ENCODE assay signal across 22 cellular contexts in genomic region chr3:16463914-16464313, GRCh38. TPM values are rescaled to one million over a fixed set of nuclear protein-coding genes. Genes with fewer than 3 reads are reported as not detected.
DNase-seq lines count a peak whose midpoint lies in the region; ATAC-seq and TF ChIP-seq lines count a peak whose summit lies in the region.
"Had no signal": no experiment of that assay in that cellular context is flagged by ENCODE, and none has a peak within 500 bp of the region (broad histone marks: within the 10 kb centered on the region; RNA-seq: fewer than 3 reads in every experiment).

No MANE protein-coding gene starts in this region.

- peaks cover 84% of the 10 kb centered on the region for H3K79me2 ChIP-seq in Loucy (ENCODE audit: insufficient read depth, low read length)

- H3K9ac ChIP-seq in Loucy (ENCODE audit: low read depth, low read length, poor library complexity, severe bottlenecking) (no peak overlapping the region), subcutaneous abdominal adipose tissue (ENCODE audit: low read length in 5 of 5) (peak overlapping the region in 1 of 5 donors; percentile 4)

- H2AFZ ChIP-seq in Loucy (ENCODE audit: low read length) = no peak overlapping the region

- H4K20me1 ChIP-seq in Loucy (ENCODE audit: insufficient read depth, low read length, poor library complexity, severe bottlenecking) = peaks cover 8% of the 10 kb centered on the region

- H3K36me3 ChIP-seq in Loucy (ENCODE audit: insufficient read depth, low read length) = peaks cover 40% of the 10 kb centered on the region; the same call in 1 of the 2 replicates
- H3K36me3 ChIP-seq in subcutaneous abdominal adipose tissue (ENCODE audit: control insufficient read depth in 5 of 5, insufficient read depth in 5 of 5, low read length in 5 of 5) = peaks cover 0 to 13% (median 3%) of the 10 kb centered on the region in 5 donors
- H3K36me3 ChIP-seq: gastrocnemius medialis, Peyer's patch, WERI-Rb-1 had no signal

- H3K4me3 ChIP-seq in Loucy (ENCODE audit: low read length, poor library complexity, severe bottlenecking) (no peak overlapping the region), fibroblast of pulmonary artery (replicated peaks; ENCODE audit: low read depth, low read length) (no peak overlapping the region), subcutaneous abdominal adipose tissue (ENCODE audit: low read depth in 1 of 5, low read length in 5 of 5) (no peak overlapping the region)
- H3K4me3 ChIP-seq: gastrocnemius medialis, Peyer's patch, spleen had no signal

- TF ChIP-seq CTCF in Loucy (conservative IDR thresholded peaks at IDR 0.05; ENCODE audit: low read length) = no peak
- no peak for TF ChIP-seq CTCF in fibroblast of pulmonary artery (IDR thresholded peaks at IDR 0.05; ENCODE audit: low read length, missing control alignments)

- no peaks in the 10 kb centered on the region for H3K27me3 Mint-ChIP-seq in activated naive CD8-positive, alpha-beta T cell treated with anti-CD3 and anti-CD28 coated beads, Interleukin-2, amount 10 ng/mL, durations not matched to agents 7 days and 5 days
- no peaks in the 10 kb centered on the region for H3K27me3 Mint-ChIP-seq in activated naive CD8-positive, alpha-beta T cell treated with anti-CD3 and anti-CD28 coated beads for 36 hours

- no peaks in the 10 kb centered on the region for H3K9me2 ChIP-seq in Loucy (replicated peaks; ENCODE audit: low read depth, low read length)

- H3K27ac Mint-ChIP-seq in activated naive CD8-positive, alpha-beta T cell treated with anti-CD3 and anti-CD28 coated beads, Interleukin-2, amount 10 ng/mL, durations not matched to agents 7 days and 5 days = peak overlapping the region; percentile 54
- no peak overlapping the region for H3K27ac Mint-ChIP-seq in activated naive CD8-positive, alpha-beta T cell treated with anti-CD3 and anti-CD28 coated beads for 36 hours

- no peak for ATAC-seq in activated naive CD8-positive, alpha-beta T cell treated with anti-CD3 and anti-CD28 coated beads, Interleukin-2, amount 10 ng/mL, durations not matched to agents 7 days and 5 days (ENCODE audit: low read depth)
- ATAC-seq in GM21528 (IDR thresholded peaks at IDR 0.05; ENCODE audit: low FRiP score, unreplicated experiment) = no peak
- ATAC-seq: gastrocnemius medialis had no signal

- H3K4me1 Mint-ChIP-seq in activated naive CD8-positive, alpha-beta T cell treated with anti-CD3 and anti-CD28 coated beads, Interleukin-2, amount 10 ng/mL, durations not matched to agents 7 days and 5 days = peaks cover 49% of the 10 kb centered on the region
- peaks cover 49% of the 10 kb centered on the region for H3K4me1 Mint-ChIP-seq in activated naive CD8-positive, alpha-beta T cell treated with anti-CD3 and anti-CD28 coated beads for 36 hours

- H3K4me3 Mint-ChIP-seq in activated naive CD8-positive, alpha-beta T cell treated with anti-CD3 and anti-CD28 coated beads, Interleukin-2, amount 10 ng/mL, durations not matched to agents 7 days and 5 days = peak overlapping the region; percentile 2
- H3K4me3 Mint-ChIP-seq in activated naive CD8-positive, alpha-beta T cell treated with anti-CD3 and anti-CD28 coated beads for 36 hours = no peak overlapping the region

- H3F3A ChIP-seq in Loucy (ENCODE audit: low read depth) = no peaks in the 10 kb centered on the region; the same call in 1 of the 2 replicates

- peaks cover 63% of the 10 kb centered on the region for H3K4me1 ChIP-seq in Loucy (ENCODE audit: insufficient read depth, low read length, poor library complexity, severe bottlenecking)
- peaks cover 2 to 33% (median 16%) of the 10 kb centered on the region in 5 donors for H3K4me1 ChIP-seq in subcutaneous abdominal adipose tissue (ENCODE audit: control insufficient read depth in 5 of 5, insufficient read depth in 5 of 5, low read length in 5 of 5)

- no peak for DNase-seq in activated naive CD8-positive, alpha-beta T cell treated with anti-CD3 and anti-CD28 coated beads, Interleukin-2, amount 10 ng/mL, durations not matched to agents 7 days and 5 days
- no peak for DNase-seq in activated naive CD8-positive, alpha-beta T cell treated with anti-CD3 and anti-CD28 coated beads for 36 hours
- DNase-seq in fibroblast of pulmonary artery (ENCODE audit: low read depth) (peak; percentile 39), foreskin melanocyte (no peak)
- no peak for DNase-seq in stimulated activated CD4-positive, alpha-beta T cell treated with anti-CD3 and anti-CD28 coated beads, Interleukin-12 subunit alpha, Interleukin-12 subunit beta, amount 100 ng/mL, for 4 hours
- DNase-seq: activated CD4-positive, alpha-beta T cell treated with anti-CD3 and anti-CD28 coated beads, Interleukin-2, amount 50 U/mL, for 48 hours; activated gamma-delta T cell treated with Interleukin-2 at 50 U/mL for 16 hours; activated T-cell treated with anti-CD3 and anti-CD28 coated beads for 4 hours; DMS 273 treated with DMSO at 0.1 percent for 48 hours; effector CD4-positive, alpha-beta T cell; erythroblast; gastrocnemius medialis; mammary epithelial cell; NCI-H1417; NCI-H2107; Peyer's patch; spleen; WERI-Rb-1 had no signal

- peak overlapping the region; percentile 52 for H3K27ac ChIP-seq in subcutaneous abdominal adipose tissue (ENCODE audit: low read depth, low read length)
- H3K27ac ChIP-seq: C4-2B, Peyer's patch, WERI-Rb-1 had no signal

- peak overlapping the region; percentile 18 for H3K4me2 ChIP-seq in Loucy (ENCODE audit: low read depth, low read length, poor library complexity, severe bottlenecking)

- H3K9me3 ChIP-seq in Loucy (ENCODE audit: insufficient read depth, low read depth, low read length) (no peaks in the 10 kb centered on the region), subcutaneous abdominal adipose tissue (ENCODE audit: control insufficient read depth in 5 of 5, low read length in 5 of 5) (no peaks in the 10 kb centered on the region)
- H3K9me3 ChIP-seq: gastrocnemius medialis, Peyer's patch, spleen had no signal

- peaks cover 34% of the 10 kb centered on the region for H3K36me3 Mint-ChIP-seq in activated naive CD8-positive, alpha-beta T cell treated with anti-CD3 and anti-CD28 coated beads, Interleukin-2, amount 10 ng/mL, durations not matched to agents 7 days and 5 days
- peaks cover 51% of the 10 kb centered on the region for H3K36me3 Mint-ChIP-seq in activated naive CD8-positive, alpha-beta T cell treated with anti-CD3 and anti-CD28 coated beads for 36 hours

- no peaks in the 10 kb centered on the region for H3K9me3 Mint-ChIP-seq in activated naive CD8-positive, alpha-beta T cell treated with anti-CD3 and anti-CD28 coated beads, Interleukin-2, amount 10 ng/mL, durations not matched to agents 7 days and 5 days
- peaks cover 1% of the 10 kb centered on the region for H3K9me3 Mint-ChIP-seq in activated naive CD8-positive, alpha-beta T cell treated with anti-CD3 and anti-CD28 coated beads for 36 hours

- H3K27me3 ChIP-seq in Loucy (ENCODE audit: insufficient read depth, low read length, poor library complexity, severe bottlenecking) = no peaks in the 10 kb centered on the region
- H3K27me3 ChIP-seq in subcutaneous abdominal adipose tissue (ENCODE audit: control insufficient read depth in 5 of 5, insufficient read depth in 4 of 5, low read length in 5 of 5) = no peaks in the 10 kb centered on the region
- H3K27me3 ChIP-seq: gastrocnemius medialis, Peyer's patch, spleen had no signal

- POLR2A ChIA-PET in activated naive CD8-positive, alpha-beta T cell treated with anti-CD3 and anti-CD28 coated beads, Interleukin-2, amount 10 ng/mL, durations not matched to agents 7 days and 5 days (lab: Charles Lee) = no interaction called here

RNA-seq across cellular contexts. Expression of gene RFTN1, which starts 49.6 kb away (rescaled TPM):
- 10 to 100 TPM; 64.4 to 66.7 TPM for total RNA-seq in activated naive CD8-positive, alpha-beta T cell treated with anti-CD3 and anti-CD28 coated beads, Interleukin-2, amount 10 ng/mL, durations not matched to agents 7 days and 5 days
- total RNA-seq in activated naive CD8-positive, alpha-beta T cell treated with anti-CD3 and anti-CD28 coated beads for 36 hours = 10 to 100 TPM; 84.2 to 84.8 TPM
